1 cellular context compared by ENCODE assay signal in genomic region chrX:372856-373640, GRCh38.
TF ChIP-seq lines count a peak whose summit lies in the region.

No MANE protein-coding gene starts in this region.

TF ChIP-seq in H1, 55 proteins besides CTCF, POLR2A, EP300 and RAD21 (continued from another document):
- 0 out of 2 replicates have a peak, but pooled peaks have one; percentile 18 for TF ChIP-seq E2F6 (IDR thresholded peaks at IDR 0.05)
TF ChIP-seq in H1: peak in this region for 1.
